In genomic region chr11:44960200-44960845, GRCh38 we compare ENCODE assay signal across 22 cellular contexts. TPM values are rescaled to one million over a fixed set of nuclear protein-coding genes. Genes with fewer than 3 reads are reported as not detected.
DNase-seq lines count a peak whose midpoint lies in the region; ATAC-seq, FAIRE-seq and TF ChIP-seq lines count a peak whose summit lies in the region.
"Had no signal": no experiment of that assay in that cellular context is flagged by ENCODE, and none has a peak within 500 bp of the region (broad histone marks: within the 10 kb centered on the region; RNA-seq: fewer than 3 reads in every experiment).

No MANE protein-coding gene starts in this region.

- peak overlapping the region; percentile 93 for H4K91ac ChIP-seq in H1 (replicated peaks; ENCODE audit: insufficient read length, low read length)

- no peaks in the 10 kb centered on the region for H3K9me3 ChIP-seq in H1 (ENCODE audit: insufficient read depth in 2 of 2, low read depth in 1 of 2, low read length in 1 of 2)
- H3K9me3 ChIP-seq in osteoblast (ENCODE audit: low read depth, low read length): no peaks in the 10 kb centered on the region
- H3K9me3 ChIP-seq: adrenal gland, prostate gland had no signal

- peak overlapping the region; percentile 94; the same call in 1 of the 2 replicates for H2BK5ac ChIP-seq in H1 (ENCODE audit: low read depth, low read length)

- H3K4me1 ChIP-seq in GM23338 (ENCODE audit: insufficient read depth) (peaks cover 71% of the 10 kb centered on the region), H1 (replicated peaks in 1 of 4; ENCODE audit: control insufficient read depth in 3 of 4, insufficient read depth in 4 of 4, low read length in 3 of 4) (peaks cover 17 to 61% (median 35%) of the 10 kb centered on the region in 4 experiments), osteoblast (ENCODE audit: insufficient read depth, low read length) (peaks cover 5% of the 10 kb centered on the region)

- TF ChIP-seq EP300 in H1 (IDR thresholded peaks at IDR 0.05; ENCODE audit: borderline replicate concordance in 1 of 2, low read depth in 2 of 2, low read length in 2 of 2): no peak; a peak in 1 of 3 replicates

- H2AK5ac ChIP-seq in H1 (ENCODE audit: low read depth, low read length): 0 out of 2 replicates have a peak overlapping the region, but pooled peaks have one; percentile 94

- peak overlapping the region; percentile 98 for H2BK20ac ChIP-seq in H1 (ENCODE audit: low read length)

- peak overlapping the region; percentile 88; the same call in 1 of the 2 replicates for H2BK15ac ChIP-seq in H1 (ENCODE audit: low read length)

- H3K4me1 Mint-ChIP-seq in GM23338: peaks cover 70% of the 10 kb centered on the region
- H3K4me1 Mint-ChIP-seq in type B pancreatic cell (ENCODE audit: unreplicated experiment): peaks cover 33% of the 10 kb centered on the region
- H3K4me1 Mint-ChIP-seq: immature natural killer cell had no signal

- peaks cover 25% of the 10 kb centered on the region for H3K27me3 Mint-ChIP-seq in GM23338 (ENCODE audit: insufficient read depth, low read depth, poor library complexity)
- peaks cover 25% of the 10 kb centered on the region for H3K27me3 Mint-ChIP-seq in type B pancreatic cell
- H3K27me3 Mint-ChIP-seq: CD4-positive, alpha-beta T cell had no signal

- no peak overlapping the region; the same call in 1 of the 2 replicates for H3K27ac ChIP-seq in GM23338 (ENCODE audit: low read depth)
- H3K27ac ChIP-seq in H1 (ENCODE audit: low read depth, low read length): no peak overlapping the region
- H3K27ac ChIP-seq in osteoblast (ENCODE audit: low read depth, low read length): no peak overlapping the region
- H3K27ac ChIP-seq: adrenal gland, prostate gland had no signal

- DNase-seq in GM23338 (ENCODE audit: low spot score): no peak
- DNase-seq in NB4 (ENCODE audit: low read depth): peak; percentile 47
- DNase-seq in H1 (ENCODE audit: low read depth in 1 of 2, low spot score in 2 of 2): no peak
- peak; percentile 90 for DNase-seq in osteoblast (ENCODE audit: insufficient read length, low spot score, missing footprints)
- no peak for DNase-seq in NCI-H1694 (lab: John Stamatoyannopoulos, UW)
- no peak for DNase-seq in type B pancreatic cell (ENCODE audit: extremely low spot score, unreplicated experiment)
- DNase-seq: activated CD4-positive, CD25-positive, alpha-beta regulatory T cell treated with anti-CD3 and anti-CD28 coated beads, Interleukin-2, amount 50 U/mL, for 72 hours; activated CD8-positive, alpha-beta T cell treated with anti-CD3 and anti-CD28 coated beads, Interleukin-2, amount 10 ng/mL, durations not matched to agents 7 days and 5 days; activated T-cell treated with anti-CD3 and anti-CD28 coated beads, Interleukin-2, amount 50 U/mL, for 1 hour; adrenal gland; CD4-positive, alpha-beta T cell; GDM1; immature natural killer cell; NCI-H1436 treated with DMSO at 0.1 percent for 48 hours; NCI-H748 treated with DMSO at 0.1 percent for 48 hours; SHP77; substantia nigra had no signal

- H4K5ac ChIP-seq in H1 (ENCODE audit: insufficient read length, low read depth, low read length): peak overlapping the region; percentile 63

- H3K4me2 ChIP-seq in GM23338 (peak overlapping the region; percentile 38), H1 (ENCODE audit: insufficient read depth in 1 of 2, low read depth in 2 of 2, low read length in 2 of 2) (peak overlapping the region; percentile 50 to 68), osteoblast (ENCODE audit: insufficient read depth, low read length) (no peak overlapping the region)

- H3K18ac ChIP-seq in H1 (ENCODE audit: extremely low read depth, low read length): peak overlapping the region; percentile 66

- TF ChIP-seq CTCF in GM23338 (conservative IDR thresholded peaks at IDR 0.05; ENCODE audit: low read depth in 2 of 2) (no peak), NB4 (IDR thresholded peaks at IDR 0.05; ENCODE audit: low read depth, low read length) (no peak), H1 (IDR thresholded peaks at IDR 0.05; ENCODE audit: control extremely low read depth in 1 of 3, insufficient read depth in 1 of 3, low read depth in 1 of 3, low read length in 3 of 3) (no peak), osteoblast (IDR thresholded peaks at IDR 0.05; ENCODE audit: extremely low read depth, low read depth, low read length) (no peak), type B pancreatic cell (conservative IDR thresholded peaks at IDR 0.05) (no peak)

- H3K36me3 Mint-ChIP-seq in GM23338 (ENCODE audit: low read depth): no peaks in the 10 kb centered on the region
- H3K36me3 Mint-ChIP-seq in type B pancreatic cell: no peaks in the 10 kb centered on the region
- H3K36me3 Mint-ChIP-seq: immature natural killer cell had no signal

- H3F3A ChIP-seq in GM23338 (replicated peaks; ENCODE audit: low read depth): peaks cover 8% of the 10 kb centered on the region

- 0 out of 2 replicates have a peak overlapping the region, but pooled peaks have one; percentile 14 for H3K4me3 ChIP-seq in GM23338
- no peak overlapping the region for H3K4me3 ChIP-seq in NB4 (ENCODE audit: low read depth, low read length)
- peak overlapping the region in 1 of 4 experiments; percentile 24; a peak in 1 of 8 replicates for H3K4me3 ChIP-seq in H1 (ENCODE audit: extremely low read depth in 1 of 4, insufficient read depth in 2 of 4, low read depth in 3 of 4, low read length in 4 of 4)
- H3K4me3 ChIP-seq in osteoblast (ENCODE audit: insufficient read depth, low read length): no peak overlapping the region
- H3K4me3 ChIP-seq: adrenal gland, prostate gland had no signal

- H2AFZ ChIP-seq in GM23338 (no peak overlapping the region), H1 (ENCODE audit: low read length) (no peak overlapping the region), osteoblast (ENCODE audit: low read length) (no peak overlapping the region)

- no peak overlapping the region for H3K14ac ChIP-seq in H1 (ENCODE audit: insufficient read length)

- peak overlapping the region; percentile 75 for H3K27ac Mint-ChIP-seq in GM23338
- H3K27ac Mint-ChIP-seq in type B pancreatic cell: no peak overlapping the region
- H3K27ac Mint-ChIP-seq: activated CD8-positive, alpha-beta T cell treated with anti-CD3 and anti-CD28 coated beads, Interleukin-2, amount 10 ng/mL, durations not matched to agents 7 days and 5 days; CD4-positive, alpha-beta T cell; immature natural killer cell had no signal

- no peaks in the 10 kb centered on the region for H3K79me1 ChIP-seq in H1 (ENCODE audit: low read depth, low read length)

- H4K20me1 ChIP-seq in GM23338 (replicated peaks; ENCODE audit: insufficient read depth) (no peaks in the 10 kb centered on the region), H1 (replicated peaks in 1 of 2; ENCODE audit: control insufficient read depth in 1 of 2, insufficient read depth in 2 of 2, low read length in 2 of 2) (no peaks in the 10 kb centered on the region), osteoblast (ENCODE audit: insufficient read depth, low read length) (no peaks in the 10 kb centered on the region)

- H3K79me2 ChIP-seq in GM23338 (replicated peaks; ENCODE audit: insufficient read depth) (no peaks in the 10 kb centered on the region), H1 (ENCODE audit: control insufficient read depth in 1 of 2, insufficient read depth in 2 of 2, low read length in 2 of 2) (no peaks in the 10 kb centered on the region), osteoblast (ENCODE audit: insufficient read depth, low read length) (no peaks in the 10 kb centered on the region)

- H3K4me3 Mint-ChIP-seq in GM23338 (no peak overlapping the region), type B pancreatic cell (no peak overlapping the region)
- H3K4me3 Mint-ChIP-seq: activated CD8-positive, alpha-beta T cell treated with anti-CD3 and anti-CD28 coated beads, Interleukin-2, amount 10 ng/mL, durations not matched to agents 7 days and 5 days; CD4-positive, alpha-beta T cell; immature natural killer cell had no signal

- ATAC-seq in GM23338 (peak; percentile 17), GM19463 (IDR thresholded peaks at IDR 0.05; ENCODE audit: unreplicated experiment) (no peak)
- ATAC-seq: activated CD8-positive, alpha-beta T cell treated with anti-CD3 and anti-CD28 coated beads, Interleukin-2, amount 10 ng/mL, durations not matched to agents 7 days and 5 days had no signal

- no peak for TF ChIP-seq RAD21 in H1 (IDR thresholded peaks at IDR 0.05 in 1 of 2, conservative IDR thresholded peaks at IDR 0.05 in 1 of 2; ENCODE audit: low read depth in 2 of 2, low read length in 2 of 2)

- H2BK12ac ChIP-seq in H1 (ENCODE audit: low read depth, low read length): peak overlapping the region; percentile 52

- FAIRE-seq in H1 (lab: Jason Lieb, UNC): no peak
- FAIRE-seq: endometrium, GM18507, HTR-8/SVneo had no signal

- 0 out of 2 replicates have a peak, but pooled peaks cover 7% of the 10 kb centered on the region for H3K27me3 ChIP-seq in GM23338 (ENCODE audit: insufficient read depth)
- H3K27me3 ChIP-seq in H1 (replicated peaks in 1 of 4; ENCODE audit: control insufficient read depth in 3 of 4, extremely low read depth in 1 of 4, insufficient read depth in 3 of 4, low read length in 3 of 4): peaks cover 0 to 2% (median 0%) of the 10 kb centered on the region in 4 experiments; a peak in 3 of 7 replicates
- H3K27me3 ChIP-seq in osteoblast (ENCODE audit: insufficient read depth, low read length): peaks cover 20% of the 10 kb centered on the region
- H3K27me3 ChIP-seq: adrenal gland had no signal

- no peaks in the 10 kb centered on the region; the same call in 1 of the 2 replicates for H3K23me2 ChIP-seq in H1 (ENCODE audit: low read depth, low read length)

- no peak overlapping the region for H3K56ac ChIP-seq in H1 (replicated peaks; ENCODE audit: insufficient read length, low read depth, low read length)

- H3K9me3 Mint-ChIP-seq in GM23338 (no peaks in the 10 kb centered on the region; the same call in 2 of the 3 replicates), type B pancreatic cell (no peaks in the 10 kb centered on the region)
- H3K9me3 Mint-ChIP-seq: CD4-positive, alpha-beta T cell; immature natural killer cell had no signal

- H3K9me2 ChIP-seq in GM23338 (ENCODE audit: insufficient read depth): no peaks in the 10 kb centered on the region

- H3K36me3 ChIP-seq in GM23338 (ENCODE audit: insufficient read depth) (no peaks in the 10 kb centered on the region), H1 (ENCODE audit: control insufficient read depth in 2 of 4, insufficient read depth in 4 of 4, low read length in 3 of 4) (no peaks in the 10 kb centered on the region), osteoblast (ENCODE audit: insufficient read depth, low read length) (no peaks in the 10 kb centered on the region)
- H3K36me3 ChIP-seq: adrenal gland, prostate gland had no signal

- H3K23ac ChIP-seq in H1 (ENCODE audit: insufficient read length): no peak overlapping the region

- H3K4ac ChIP-seq in H1 (replicated peaks; ENCODE audit: insufficient read length, low read depth, low read length): peak overlapping the region; percentile 55

- 38% methylated on average over 4 of the region's 7 CpGs; no CpG with 5 or more reads in 1 of the 2 experiments for WGBS in H1 (ENCODE audit: extremely low coverage in 1 of 2, insufficient coverage in 1 of 2, insufficient read length in 1 of 2, insufficient replicate concordance in 2 of 2, low coverage in 1 of 2, low lambda C conversion rate in 2 of 2, missing lambda C conversion rate in 1 of 2), 2 experiments

- H2BK120ac ChIP-seq in H1 (replicated peaks; ENCODE audit: low read depth, low read length): peak overlapping the region; percentile 91

- CTCF ChIA-PET in H1 (lab: Charles Lee; ENCODE audit: partially characterized antibody): interaction anchor here (0.6 to 38.2 kb wide), 9 partner anchors 10 to 703 kb away, joined by 3 to 731 read pairs (median 3); partner anchors contain the start of gene TP53I11

- POLR2A ChIA-PET in H1 (lab: Charles Lee; ENCODE audit: partially characterized antibody): interaction anchor here (0.6 to 2.0 kb wide), 8 partner anchors 10 to 28 kb away, joined by 3 to 9 read pairs (median 4); partner anchors contain the start of gene TP53I11

- H4K8ac ChIP-seq in H1 (ENCODE audit: extremely low read depth, insufficient read depth, low read length): peak overlapping the region; percentile 9; the same call in 1 of the 2 replicates

- H3K9ac ChIP-seq in H1 (replicated peaks in 1 of 4; ENCODE audit: extremely low read depth in 1 of 4, low read depth in 3 of 4, low read length in 3 of 4): no peak overlapping the region

- no peak for TF ChIP-seq POLR2A in NB4 (IDR thresholded peaks at IDR 0.05; ENCODE audit: extremely low read depth, insufficient read length)
- no peak for TF ChIP-seq POLR2A in H1 (IDR thresholded peaks at IDR 0.05; ENCODE audit: control extremely low read depth in 1 of 2, low read depth in 2 of 2, low read length in 2 of 2)

RNA-seq across cellular contexts. Expression of gene TP53I11, which starts 9.6 kb away (rescaled TPM):
- 33.4 and 43.9 TPM in 2 replicates for total RNA-seq in GM23338 (2014; rRNA removed; shearing (Covaris generic))
- polyA plus RNA-seq in GM23338 (2016; fragmentation: Nextera tagmentation; extraction: Ambion mirVana): 22.5 and 23.5 TPM in 2 replicates
- total RNA-seq in H1 (2021; fragmentation: NEBNext Ultra II Directional; extraction: Animal tissue kit (Norgen Biotek cat#: 25700)): 46.3 and 53.7 TPM in 2 replicates
- 34.0 and 47.5 TPM in 2 replicates for polyA plus RNA-seq in H1 (2011; rRNA removed)
- polyA plus RNA-seq in H1 (2011; cell fraction: cytosol; rRNA removed): 25.8 TPM
- 48.2 TPM for polyA plus RNA-seq in H1 (2011; cell fraction: nucleus; rRNA removed)
- polyA plus RNA-seq in H1 (2012, experiment 1 of 2): 44.1 to 78.7 TPM (median 68.4 TPM) in 4 replicates
- 49.8 TPM for polyA plus RNA-seq in H1 (2012, experiment 2 of 2)
- polyA plus RNA-seq in H1 (2013, experiment 1 of 2): 52.1 TPM
- 59.6 TPM for polyA plus RNA-seq in H1 (2013, experiment 2 of 2)
- 26.4 and 26.9 TPM in 2 replicates for polyA minus RNA-seq in H1 (2011; rRNA and poly(A)+ RNA removed)
- 34.6 TPM for polyA minus RNA-seq in H1 (2011; cell fraction: cytosol; rRNA and poly(A)+ RNA removed)
- 44.5 TPM for polyA minus RNA-seq in H1 (2011; cell fraction: nucleus; rRNA and poly(A)+ RNA removed)
- total RNA-seq in osteoblast: 43.9 and 47.8 TPM in 2 replicates
- total RNA-seq in type B pancreatic cell (ENCODE audit: low replicate concordance): 38.2 and 72.4 TPM in 2 replicates

Comparison
In these comparisons a context has a peak if more than half of its experiments do, and no peak if none do; other contexts are left out.
1. DNase-seq: peak in NB4 (single experiment) and osteoblast (single experiment); none in GM23338 (single experiment), H1 (0 of 2), NCI-H1694 (single experiment) and type B pancreatic cell (single experiment).